Comparison of ENCODE assay signal across 10 cellular contexts in genomic region chr5:95923918-95924559, GRCh38. TPM values are rescaled to one million over a fixed set of nuclear protein-coding genes. Genes with fewer than 3 reads are reported as not detected.
DNase-seq lines count a peak whose midpoint lies in the region; ATAC-seq and TF ChIP-seq lines count a peak whose summit lies in the region.
"Had no signal": no experiment of that assay in that cellular context is flagged by ENCODE, and none has a peak within 500 bp of the region (broad histone marks: within the 10 kb centered on the region; RNA-seq: fewer than 3 reads in every experiment).

No MANE protein-coding gene starts in this region.

- no peaks in the 10 kb centered on the region for H4K20me1 ChIP-seq in BLaER1

- H3K4me3 ChIP-seq in BLaER1 (no peak overlapping the region), tibial nerve (no peak overlapping the region)

- peak; percentile 40 for ATAC-seq in GM19438 (IDR thresholded peaks at IDR 0.05; ENCODE audit: low read depth, unreplicated experiment)
- ATAC-seq in HG03108 (IDR thresholded peaks at IDR 0.05; ENCODE audit: unreplicated experiment), result peak; percentile 37

- no peak for TF ChIP-seq CTCF in tibial nerve (IDR thresholded peaks at IDR 0.05)

- TF ChIP-seq POLR2A in tibial nerve (IDR thresholded peaks at IDR 0.05), result no peak

- H3K4me2 ChIP-seq in BLaER1, result peak overlapping the region; percentile 4; the same call in 1 of the 2 replicates

- no peak overlapping the region for H3K9ac ChIP-seq in BLaER1

- H3K9me3 ChIP-seq in BLaER1 (0 out of 2 replicates have a peak, but pooled peaks cover 4% of the 10 kb centered on the region), tibial nerve (no peaks in the 10 kb centered on the region)

- peak; percentile 95 for DNase-seq in SKM-1 treated with dmso at 0.1 percent for 144 hours (lab: John Stamatoyannopoulos, UW; ENCODE audit: unreplicated experiment)
- DNase-seq in putamen (ENCODE audit: low spot score), result no peak
- no peak for DNase-seq in H4 (ENCODE audit: low spot score)
- DNase-seq in tibial nerve (ENCODE audit: low spot score in 2 of 2), result no peak
- no peak for DNase-seq in NCI-H748 treated with DMSO at 0.1 percent for 48 hours (lab: John Stamatoyannopoulos, UW)
- DNase-seq: activated T-cell treated with anti-CD3 and anti-CD28 coated beads, Interleukin-2, amount 50 U/mL, for 1 hour; mesendoderm had no signal

- TF ChIP-seq EP300 in tibial nerve (IDR thresholded peaks at IDR 0.05), result no peak

- H3K4me1 ChIP-seq in BLaER1 (peaks cover 17% of the 10 kb centered on the region), tibial nerve (peaks cover 0 to 9% (median 2%) of the 10 kb centered on the region in 4 donors)

- H3K27me3 ChIP-seq in BLaER1 (no peaks in the 10 kb centered on the region), tibial nerve (no peaks in the 10 kb centered on the region)

- H3K27ac ChIP-seq in BLaER1, result no peak overlapping the region
- no peak overlapping the region for H3K27ac ChIP-seq in tibial nerve

- 83 to 87% methylated on average over 2 of the region's 2 CpGs for WGBS in tibial nerve, 2 donors

- H3K36me3 ChIP-seq in BLaER1 (no peaks in the 10 kb centered on the region), tibial nerve (peaks cover 0 to 8% (median 0%) of the 10 kb centered on the region in 3 donors)

RNA-seq across cellular contexts. Expression of gene ELL2, which starts 37.6 kb away (rescaled TPM):
- total RNA-seq in H4 (2014; rRNA removed; shearing (Covaris generic)), result 11.2 and 15.2 TPM in 2 replicates
- total RNA-seq in tibial nerve, result 10 to 100 TPM; 72.2 to 87.6 (median 79.6) TPM
